ENCODE assay signal across 8 cellular contexts in the genomic region with DNA sequence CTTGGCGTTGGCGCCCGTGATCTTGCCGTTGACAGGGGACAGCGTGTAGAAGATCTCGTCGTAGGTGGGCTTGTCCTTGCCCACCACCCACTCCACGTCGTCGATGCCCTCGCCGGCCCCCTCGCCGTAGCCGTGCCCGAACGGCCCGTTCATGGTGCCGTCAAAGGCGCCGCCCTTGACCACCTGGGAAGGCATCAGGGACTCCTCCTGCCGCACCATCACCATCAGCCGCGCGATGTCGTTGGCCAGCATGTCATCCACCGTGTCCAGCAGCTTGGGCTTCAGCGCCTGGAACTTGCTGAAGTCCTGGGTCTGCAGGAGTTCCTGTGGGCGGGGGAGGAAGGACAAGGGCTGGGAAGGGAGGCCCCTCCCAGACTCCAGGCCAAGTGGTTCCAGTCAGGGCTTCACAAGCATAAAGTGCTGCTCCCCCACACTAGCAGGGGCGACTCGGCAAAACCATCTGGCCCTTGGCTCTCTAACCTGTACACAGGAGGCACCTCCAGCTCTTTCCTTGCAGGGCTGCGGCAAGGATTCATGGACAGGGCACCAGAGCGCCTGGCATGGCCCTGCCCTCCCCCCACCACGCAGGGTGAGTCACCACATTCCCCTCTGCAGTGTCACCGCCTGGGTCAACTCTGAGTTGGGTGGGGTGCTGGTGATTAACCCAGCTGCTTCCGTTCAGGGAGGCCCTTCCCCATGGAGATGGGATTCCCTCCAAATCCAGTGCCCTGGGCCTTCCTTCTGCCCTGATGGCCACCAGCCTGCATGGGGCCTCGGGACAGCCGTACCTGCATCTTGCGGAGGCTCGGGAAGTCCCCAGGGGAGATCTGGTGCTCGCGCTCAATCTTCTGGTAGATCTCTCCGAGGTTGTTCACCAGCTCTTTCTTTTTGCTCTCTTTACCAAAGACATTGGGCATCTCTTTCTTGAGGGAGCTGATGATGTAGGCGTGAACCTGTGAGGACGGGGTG. TPM values are rescaled to one million over a fixed set of nuclear protein-coding genes. Genes with fewer than 3 reads are reported as not detected.
A peak's percentile ranks its signal among the peaks of the same experiment; 100 is the strongest.
DNase-seq lines count a peak whose midpoint lies in the region; ATAC-seq and TF ChIP-seq lines count a peak whose summit lies in the region.

No MANE protein-coding gene starts in this region.

- dilution Hi-C loops in IMR-90 (cut with HindIII; ENCODE audit: low sequenced_read_pairs, unreplicated experiment): no loop called here

- WGBS in IMR-90 (ENCODE audit: extremely low coverage in 2 of 2, insufficient read length in 1 of 2), 2 experiments: 79% methylated on average over 24 of the region's 45 CpGs; no CpG with 5 or more reads in 1 of the 2 experiments
- no CpG with 5 or more reads among the region's 45 CpGs for WGBS in trophoblast cell (ENCODE audit: extremely low coverage, insufficient coverage, insufficient read length)

- peak overlapping the region; percentile 97 for H4K91ac ChIP-seq in IMR-90 (ENCODE audit: insufficient read depth, low read depth, low read length)
- H4K91ac ChIP-seq in trophoblast cell (ENCODE audit: low read depth, low read length): peak overlapping the region; percentile 30

- H3K79me1 ChIP-seq in IMR-90 (ENCODE audit: low read depth in 1 of 2, low read length in 2 of 2) (peaks cover 28 to 83% of the 10 kb centered on the region in 2 experiments), trophoblast cell (ENCODE audit: low read length) (peaks cover 12% of the 10 kb centered on the region)

- intact Hi-C loops in IMR-90 (cut with micrococcal nuclease): loop anchor here (2.0 kb wide), 1 partner anchor 62 kb away; a partner anchor contains a TSS

- H3K9me3 ChIP-seq in IMR-90 (ENCODE audit: control insufficient read depth, insufficient read depth, low read length) (no peaks in the 10 kb centered on the region), trophoblast cell (ENCODE audit: insufficient read depth, low read depth, low read length) (peaks cover 2% of the 10 kb centered on the region)

- H2BK12ac ChIP-seq in trophoblast cell (ENCODE audit: low read length): peak overlapping the region; percentile 20

- H3K23ac ChIP-seq in IMR-90 (ENCODE audit: low read depth, low read length): peak overlapping the region; percentile 93
- no peak overlapping the region for H3K23ac ChIP-seq in trophoblast cell (ENCODE audit: low read length)

- peak; percentile 96 for DNase-seq in AG20443 (ENCODE audit: low spot score)
- peak; percentile 91 for DNase-seq in IMR-90
- peak; percentile 70 to 74 for DNase-seq in activated T-cell treated with anti-CD3 and anti-CD28 coated beads, Interleukin-2, amount 50 U/mL, for 48 hours
- DNase-seq in fibroblast of the conjunctiva (ENCODE audit: low read depth): peak; percentile 84
- DNase-seq in trophoblast cell: peak; percentile 94 to 97
- DNase-seq in NCI-H1436 (lab: John Stamatoyannopoulos, UW): no peak
- no peak for DNase-seq in NCI-H2171 treated with DMSO at 0.1 percent for 48 hours (lab: John Stamatoyannopoulos, UW)

- in situ Hi-C loops in IMR-90 (cut with MboI; ENCODE audit: low sequenced_read_pairs): no loop called here

- H3K14ac ChIP-seq in IMR-90 (replicated peaks; ENCODE audit: low read depth, low read length): peak overlapping the region; percentile 98
- peak overlapping the region; percentile 35 for H3K14ac ChIP-seq in trophoblast cell (ENCODE audit: low read length)

- no peak; the same call in 1 of the 2 replicates for TF ChIP-seq POLR2A in IMR-90 (IDR thresholded peaks at IDR 0.05; ENCODE audit: low read depth, low read length)

- CTCF ChIA-PET in IMR-90 (lab: Yijun Ruan, JAX): interaction anchor here (0.6 to 1.0 kb wide), 3 partner anchors 33 to 39 kb away, joined by 3 to 4 read pairs (median 3); no protein-coding TSS in a partner anchor

- no peak; the same call in 1 of the 2 replicates for TF ChIP-seq RAD21 in IMR-90 (IDR thresholded peaks at IDR 0.05; ENCODE audit: low read length)

- H3K4me2 ChIP-seq in IMR-90 (ENCODE audit: low read depth, low read length) (peak overlapping the region; percentile 8), trophoblast cell (ENCODE audit: low read length) (peak overlapping the region; percentile 8)

- H3K4ac ChIP-seq in IMR-90 (ENCODE audit: low read depth, low read length): peak overlapping the region; percentile 99
- H3K4ac ChIP-seq in trophoblast cell (ENCODE audit: low read depth, low read length): no peak overlapping the region

- peaks cover 25% of the 10 kb centered on the region for H3K9me1 ChIP-seq in IMR-90 (ENCODE audit: insufficient read depth, low read length)

- H3K36me3 ChIP-seq in IMR-90 (ENCODE audit: control insufficient read depth, insufficient read depth, low read length) (peaks cover 49% of the 10 kb centered on the region), trophoblast cell (ENCODE audit: control insufficient read depth in 1 of 2, insufficient read depth in 2 of 2, low read length in 2 of 2) (peaks cover 40 to 47% of the 10 kb centered on the region in 2 experiments)

- peak overlapping the region; percentile 66 for H3K56ac ChIP-seq in IMR-90 (ENCODE audit: extremely low read depth, insufficient read depth, low read length)

- H3K4me3 ChIP-seq in IMR-90 (ENCODE audit: insufficient read depth, low read depth, low read length) (no peak overlapping the region), trophoblast cell (ENCODE audit: low read depth, low read length) (no peak overlapping the region)

- H3K9ac ChIP-seq in IMR-90 (ENCODE audit: low read depth, low read length) (no peak overlapping the region), trophoblast cell (ENCODE audit: low read length) (no peak overlapping the region)

- POLR2A ChIA-PET in IMR-90 (lab: Charles Lee; ENCODE audit: unreplicated experiment): no interaction called here

- no peak for TF ChIP-seq CTCF in IMR-90 (conservative IDR thresholded peaks at IDR 0.05; ENCODE audit: low read depth, low read length)

- no peak overlapping the region for H4K12ac ChIP-seq in trophoblast cell (ENCODE audit: low read depth, low read length)

- H2BK120ac ChIP-seq in IMR-90 (ENCODE audit: low read depth, low read length) (peak overlapping the region; percentile 95), trophoblast cell (ENCODE audit: insufficient read depth, low read length, poor library complexity) (no peak overlapping the region)

- peak overlapping the region; percentile 85 for H2BK5ac ChIP-seq in IMR-90 (ENCODE audit: low read depth, low read length, poor library complexity, severe bottlenecking)
- peak overlapping the region; percentile 2 for H2BK5ac ChIP-seq in trophoblast cell (ENCODE audit: low read depth, low read length, poor library complexity)

- peak overlapping the region; percentile 74 for H3K27ac ChIP-seq in IMR-90 (ENCODE audit: insufficient read depth, low read length)
- peak overlapping the region; percentile 13 for H3K27ac ChIP-seq in trophoblast cell (ENCODE audit: low read depth, low read length)

- H2BK20ac ChIP-seq in IMR-90 (ENCODE audit: low read depth, low read length): peak overlapping the region; percentile 93

- peak overlapping the region; percentile 100 for H2AK5ac ChIP-seq in IMR-90 (ENCODE audit: low read depth, low read length)
- peak overlapping the region; percentile 26 for H2AK5ac ChIP-seq in trophoblast cell (ENCODE audit: low read length)

- peak overlapping the region; percentile 82 for H2AFZ ChIP-seq in IMR-90 (replicated peaks; ENCODE audit: low read length, poor library complexity)
- no peak overlapping the region for H2AFZ ChIP-seq in trophoblast cell (ENCODE audit: insufficient read depth, low read length, poor library complexity)

- peaks cover 33% of the 10 kb centered on the region for H3K4me1 ChIP-seq in IMR-90 (ENCODE audit: control insufficient read depth, insufficient read depth, low read length)
- peaks cover 24 to 25% of the 10 kb centered on the region in 2 experiments for H3K4me1 ChIP-seq in trophoblast cell (ENCODE audit: control insufficient read depth in 1 of 2, insufficient read depth in 2 of 2, low read length in 2 of 2)

- H4K5ac ChIP-seq in IMR-90 (ENCODE audit: low read depth, low read length): peak overlapping the region; percentile 25

- H4K8ac ChIP-seq in IMR-90 (ENCODE audit: low read depth in 2 of 2, low read length in 2 of 2): peak overlapping the region; percentile 78 to 96
- H4K8ac ChIP-seq in trophoblast cell (ENCODE audit: low read depth, low read length): peak overlapping the region; percentile 2

- H3K27me3 ChIP-seq in IMR-90 (ENCODE audit: control insufficient read depth, insufficient read depth, low read length): no peaks in the 10 kb centered on the region
- H3K27me3 ChIP-seq in trophoblast cell (ENCODE audit: insufficient read depth, low read length): no peaks in the 10 kb centered on the region

- peaks cover 5% of the 10 kb centered on the region; the same call in 1 of the 2 replicates for H4K20me1 ChIP-seq in IMR-90 (ENCODE audit: insufficient read depth, low read length)

- H2AK9ac ChIP-seq in IMR-90 (replicated peaks; ENCODE audit: low read depth, low read length, poor library complexity): peak overlapping the region; percentile 97

- peak overlapping the region; percentile 99 for H2BK15ac ChIP-seq in IMR-90 (ENCODE audit: low read depth, low read length)

- H3K79me2 ChIP-seq in trophoblast cell (ENCODE audit: control insufficient read depth, insufficient read depth, low read length, poor library complexity): peaks cover 2% of the 10 kb centered on the region

- H3K18ac ChIP-seq in IMR-90 (ENCODE audit: low read depth, low read length) (peak overlapping the region; percentile 67), trophoblast cell (ENCODE audit: low read length) (peak overlapping the region; percentile 20)

- ATAC-seq in IMR-90 (ENCODE audit: low read depth): peak; percentile 81
- no peak for ATAC-seq in HG02571 (IDR thresholded peaks at IDR 0.05; ENCODE audit: unreplicated experiment)

- no TSS peak for BruUV-seq in IMR-90 (replicated peaks; lab: Mats Ljungman, UMichigan)

RNA-seq across cellular contexts. Expression of a gene that starts 10.4 kb away (rescaled TPM):
- under 0.01 TPM in 2 replicates for total RNA-seq in IMR-90 (2012; rRNA removed)
- polyA plus RNA-seq in IMR-90 (2012; rRNA removed): 0.10 and 0.12 TPM in 2 replicates
- polyA plus RNA-seq in IMR-90 (2012; cell fraction: cytosol; rRNA removed): 0.04 and 0.12 TPM in 2 replicates
- polyA plus RNA-seq in IMR-90 (2012; cell fraction: nucleus; rRNA removed; ENCODE audit: low replicate concordance): 0.50 and 0.59 TPM in 2 replicates
- polyA plus RNA-seq in trophoblast cell (2013): 19.4 and 20.9 TPM in 2 replicates

RNA-seq across cellular contexts. Expression of a gene that starts 23.6 kb away (rescaled TPM):
- 107 and 125 TPM in 2 replicates for total RNA-seq in IMR-90 (2012; rRNA removed)
- polyA plus RNA-seq in IMR-90 (2012; rRNA removed): 209 and 216 TPM in 2 replicates
- polyA plus RNA-seq in IMR-90 (2012; cell fraction: cytosol; rRNA removed): 259 and 358 TPM in 2 replicates
- polyA plus RNA-seq in IMR-90 (2012; cell fraction: nucleus; rRNA removed; ENCODE audit: low replicate concordance): 267 and 410 TPM in 2 replicates
- polyA plus RNA-seq in trophoblast cell (2013): 138 and 148 TPM in 2 replicates

RNA-seq across cellular contexts. Expression of a gene that starts 44.5 kb away (rescaled TPM):
- 8.8 and 9.4 TPM in 2 replicates for total RNA-seq in IMR-90 (2012; rRNA removed)
- 35.7 and 44.7 TPM in 2 replicates for polyA plus RNA-seq in IMR-90 (2012; rRNA removed)
- polyA plus RNA-seq in IMR-90 (2012; cell fraction: cytosol; rRNA removed): 18.9 and 33.6 TPM in 2 replicates
- polyA plus RNA-seq in IMR-90 (2012; cell fraction: nucleus; rRNA removed; ENCODE audit: low replicate concordance): 65.7 and 129 TPM in 2 replicates
- polyA plus RNA-seq in trophoblast cell (2013): 53.4 and 53.7 TPM in 2 replicates

RNA-seq across cellular contexts. Expression of a gene that starts 51.8 kb away (rescaled TPM):
- total RNA-seq in IMR-90 (2012; rRNA removed): 9.2 and 11.7 TPM in 2 replicates
- 16.6 and 22.2 TPM in 2 replicates for polyA plus RNA-seq in IMR-90 (2012; rRNA removed)
- 18.8 and 24.1 TPM in 2 replicates for polyA plus RNA-seq in IMR-90 (2012; cell fraction: cytosol; rRNA removed)
- polyA plus RNA-seq in IMR-90 (2012; cell fraction: nucleus; rRNA removed; ENCODE audit: low replicate concordance): 41.7 and 95.5 TPM in 2 replicates
- polyA plus RNA-seq in trophoblast cell (2013): 17.9 and 19.2 TPM in 2 replicates

Comparison
In these comparisons a context has a peak if more than half of its experiments do, and no peak if none do; other contexts are left out.
1. DNase-seq: peak in AG20443 (single experiment), IMR-90 (single experiment), activated T-cell treated with anti-CD3 and anti-CD28 coated beads, Interleukin-2, amount 50 U/mL, for 48 hours (2 of 2), fibroblast of the conjunctiva (single experiment) and trophoblast cell (2 of 2); none in NCI-H1436 (single experiment) and NCI-H2171 treated with DMSO at 0.1 percent for 48 hours (single experiment).